In genomic region chr21:39518055-39518844, GRCh38 we compare ENCODE assay signal across 8 cellular contexts.
DNase-seq lines count a peak whose midpoint lies in the region; ATAC-seq, FAIRE-seq and TF ChIP-seq lines count a peak whose summit lies in the region.

No MANE protein-coding gene starts in this region.

- ATAC-seq in HG02588 (IDR thresholded peaks at IDR 0.05; ENCODE audit: unreplicated experiment): peak; percentile 68
- ATAC-seq in T-helper 17 cell: peak; percentile 74
- no peak for ATAC-seq in omental fat pad (ENCODE audit: low FRiP score)

- peak; percentile 58 for FAIRE-seq in G401.6 (lab: Jason Lieb, UNC)

- H3K27ac Mint-ChIP-seq in T-helper 17 cell: no peak overlapping the region
- H3K27ac Mint-ChIP-seq in immature natural killer cell: no peak overlapping the region

- H3K36me3 Mint-ChIP-seq in T-helper 17 cell (ENCODE audit: low read depth): peaks cover 2% of the 10 kb centered on the region
- no peaks in the 10 kb centered on the region for H3K36me3 Mint-ChIP-seq in immature natural killer cell

- in situ Hi-C loops in T47D (cut with HindIII; ENCODE audit: low pct_unique_long_range_greater_than_20kb, low sequenced_read_pairs): no loop called here

- H3K9me3 Mint-ChIP-seq in immature natural killer cell: no peaks in the 10 kb centered on the region

- H3K4me1 Mint-ChIP-seq in T-helper 17 cell (peaks cover 4% of the 10 kb centered on the region), immature natural killer cell (peaks cover 4 to 5% of the 10 kb centered on the region in 2 donors)

- peaks cover 31% of the 10 kb centered on the region for H3K27me3 Mint-ChIP-seq in T-helper 17 cell
- peaks cover 0 to 5% (median 2%) of the 10 kb centered on the region in 3 donors for H3K27me3 Mint-ChIP-seq in immature natural killer cell (ENCODE audit: low read depth in 3 of 3)

- TF ChIP-seq CTCF in omental fat pad (IDR thresholded peaks at IDR 0.05): peak in 1 of 3 donors; percentile 49

- H3K4me3 Mint-ChIP-seq in T-helper 17 cell (no peak overlapping the region), immature natural killer cell (no peak overlapping the region)

- peak; percentile 42 to 54 for DNase-seq in NCI-H187 (lab: John Stamatoyannopoulos, UW)
- peak in 2 of 3 donors; percentile 8 to 10 for DNase-seq in T-helper 17 cell
- DNase-seq in T47D (ENCODE audit: low read depth in 1 of 2, low spot score in 1 of 2): peak; percentile 70 to 76
- peak; percentile 40 to 54 (median 47) for DNase-seq in immature natural killer cell
- peak; percentile 1 to 16 (median 9) for DNase-seq in stimulated activated CD4-positive, alpha-beta T cell treated with anti-CD3 and anti-CD28 coated beads, Interleukin-1b, Interleukin-23, amount 100 ng/mL, for 24 hours (ENCODE audit: low read depth in 4 of 4, low spot score in 1 of 4)
- no peak for DNase-seq in omental fat pad (ENCODE audit: low spot score)

- H3K9me3 ChIP-seq in T-helper 17 cell (ENCODE audit: control insufficient read depth, low read length, poor library complexity, severe bottlenecking): no peaks in the 10 kb centered on the region
